20 cellular contexts compared by ENCODE assay signal in genomic region chr2:66457545-66457944, GRCh38. TPM values are rescaled to one million over a fixed set of nuclear protein-coding genes. Genes with fewer than 3 reads are reported as not detected.
DNase-seq lines count a peak whose midpoint lies in the region; ATAC-seq and TF ChIP-seq lines count a peak whose summit lies in the region.
"Had no signal": no experiment of that assay in that cellular context is flagged by ENCODE, and none has a peak within 500 bp of the region (broad histone marks: within the 10 kb centered on the region; RNA-seq: fewer than 3 reads in every experiment).

No MANE protein-coding gene starts in this region.

- peaks cover 15% of the 10 kb centered on the region for H3K27me3 Mint-ChIP-seq in H9 (ENCODE audit: low read depth)
- H3K27me3 Mint-ChIP-seq in effector memory CD8-positive, alpha-beta T cell, result no peaks in the 10 kb centered on the region

- no peak for TF ChIP-seq EP300 in sigmoid colon (IDR thresholded peaks at IDR 0.05)

- no peak overlapping the region for H3K4ac ChIP-seq in H9 (ENCODE audit: low read depth, low read length)

- H3K27ac ChIP-seq in H9 (ENCODE audit: insufficient read length, low read depth, low read length), result no peak overlapping the region
- H3K27ac ChIP-seq in sigmoid colon, result peak overlapping the region in 3 of 4 donors; percentile 37 to 99 (median 97)
- H3K27ac ChIP-seq: BLaER1 had no signal

- no peaks in the 10 kb centered on the region for H3K23me2 ChIP-seq in H9 (ENCODE audit: insufficient read length, low read depth, low read length, poor library complexity, severe bottlenecking)

- no peak overlapping the region for H2BK15ac ChIP-seq in H9 (ENCODE audit: low read depth, low read length)

- no peak overlapping the region for H2BK120ac ChIP-seq in H9 (ENCODE audit: low read depth, low read length, poor library complexity, severe bottlenecking)

- no peak for TF ChIP-seq POLR2A in sigmoid colon (IDR thresholded peaks at IDR 0.05)

- no peak overlapping the region for H2AK5ac ChIP-seq in H9 (ENCODE audit: insufficient read length, low read length)

- no peaks in the 10 kb centered on the region for H3K9me3 ChIP-seq in H9 (ENCODE audit: control insufficient read depth, low read depth, low read length)
- H3K9me3 ChIP-seq in sigmoid colon, result no peaks in the 10 kb centered on the region
- H3K9me3 ChIP-seq: BLaER1, SK-N-SH had no signal

- no peak overlapping the region for H3K23ac ChIP-seq in H9 (ENCODE audit: insufficient read length, low read depth, low read length)

- peaks cover 0 to 54% (median 6%) of the 10 kb centered on the region in 4 donors for H3K36me3 ChIP-seq in sigmoid colon
- H3K36me3 ChIP-seq: BLaER1 had no signal

- H3K27ac Mint-ChIP-seq in H9, result no peak overlapping the region
- H3K27ac Mint-ChIP-seq in effector memory CD8-positive, alpha-beta T cell, result no peak overlapping the region
- H3K27ac Mint-ChIP-seq: CD4-positive, alpha-beta memory T cell had no signal

- no peak overlapping the region for H3K4me2 ChIP-seq in H9 (ENCODE audit: insufficient read depth, insufficient read length, low read length)
- H3K4me2 ChIP-seq: BLaER1, SK-N-SH had no signal

- H3K27me3 ChIP-seq in H9 (ENCODE audit: insufficient read depth, low read length) (no peaks in the 10 kb centered on the region), sigmoid colon (no peaks in the 10 kb centered on the region)
- H3K27me3 ChIP-seq: BLaER1 had no signal

- H4K91ac ChIP-seq in H9 (ENCODE audit: insufficient read length, low read depth, low read length), result no peak overlapping the region

- H3K18ac ChIP-seq in H9 (ENCODE audit: insufficient read length, low read depth, low read length), result no peak overlapping the region

- H3K4me3 Mint-ChIP-seq in H9, result no peak overlapping the region
- H3K4me3 Mint-ChIP-seq in effector memory CD8-positive, alpha-beta T cell, result no peak overlapping the region
- H3K4me3 Mint-ChIP-seq: CD4-positive, alpha-beta memory T cell had no signal

- no peaks in the 10 kb centered on the region for H3K79me1 ChIP-seq in H9 (ENCODE audit: insufficient read depth, low read depth, low read length, poor library complexity, severe bottlenecking)

- H4K20me1 ChIP-seq in H9 (ENCODE audit: control insufficient read depth, insufficient read depth, insufficient read length), result peaks cover 3% of the 10 kb centered on the region
- H4K20me1 ChIP-seq: BLaER1 had no signal

- H4K5ac ChIP-seq in H9 (ENCODE audit: insufficient read length, low read depth, low read length), result no peak overlapping the region

- no peaks in the 10 kb centered on the region for H3K79me2 ChIP-seq in H9 (ENCODE audit: insufficient read depth, low read length)

- WGBS in H9 (ENCODE audit: extremely low coverage, insufficient read length, low lambda C conversion rate), result no CpG with 5 or more reads among the region's 6 CpGs
- WGBS in sigmoid colon, 2 donors, result 74 to 83% methylated on average over 6 of the region's 6 CpGs

- H3T11ph ChIP-seq in H9 (ENCODE audit: low read length), result no peak overlapping the region

- no peak overlapping the region for H4K8ac ChIP-seq in H9 (replicated peaks; ENCODE audit: insufficient read length, low read depth, low read length)

- H3K4me1 Mint-ChIP-seq in H9, result no peaks in the 10 kb centered on the region
- H3K4me1 Mint-ChIP-seq in effector memory CD8-positive, alpha-beta T cell (ENCODE audit: low read depth in 2 of 2), result no peaks in the 10 kb centered on the region
- H3K4me1 Mint-ChIP-seq: CD4-positive, alpha-beta memory T cell had no signal

- H3K56ac ChIP-seq in H9 (ENCODE audit: insufficient read length, low read depth, low read length), result no peak overlapping the region

- no peak overlapping the region for H3K4me3 ChIP-seq in sigmoid colon
- H3K4me3 ChIP-seq: BLaER1, GM12878 had no signal

- H2BK12ac ChIP-seq in H9 (ENCODE audit: insufficient read length, low read depth, low read length), result no peak overlapping the region

- no peak overlapping the region for H2BK5ac ChIP-seq in H9 (ENCODE audit: insufficient read length, low read length)

- no peak overlapping the region for H2AFZ ChIP-seq in H9 (ENCODE audit: low read length)

- TF ChIP-seq CTCF in H9 (conservative IDR thresholded peaks at IDR 0.05) (no peak), sigmoid colon (IDR thresholded peaks at IDR 0.05) (no peak)

- no peaks in the 10 kb centered on the region for H3K36me3 Mint-ChIP-seq in H9 (ENCODE audit: insufficient read depth in 1 of 3, low read depth in 3 of 3)
- no peaks in the 10 kb centered on the region for H3K36me3 Mint-ChIP-seq in effector memory CD8-positive, alpha-beta T cell (ENCODE audit: insufficient read depth)
- H3K36me3 Mint-ChIP-seq: CD4-positive, alpha-beta memory T cell had no signal

- no peaks in the 10 kb centered on the region for H3K4me1 ChIP-seq in H9 (ENCODE audit: insufficient read depth, low read length)
- peaks cover 0 to 100% (median 92%) of the 10 kb centered on the region in 4 donors for H3K4me1 ChIP-seq in sigmoid colon
- H3K4me1 ChIP-seq: BLaER1 had no signal

- no peak overlapping the region for H3K14ac ChIP-seq in H9 (ENCODE audit: insufficient read depth, low read length)

- no peak for DNase-seq in H9
- DNase-seq in NCI-H187 treated with DMSO at 0.1 percent for 48 hours (lab: John Stamatoyannopoulos, UW), result peak; percentile 60
- peak; percentile 4 for DNase-seq in NCI-H748 treated with DMSO at 0.1 percent for 48 hours (lab: John Stamatoyannopoulos, UW)
- no peak for DNase-seq in sigmoid colon
- no peak for DNase-seq in effector memory CD8-positive, alpha-beta T cell
- no peak for DNase-seq in NCI-H2171 treated with DMSO at 0.1 percent for 48 hours (lab: John Stamatoyannopoulos, UW)
- DNase-seq: Calu3; CD4-positive, alpha-beta memory T cell; GOT3; KBM-7; NCI-H146; NCI-H2081 treated with DMSO at 0.1 percent for 48 hours; NCI-H226; NCI-H526 treated with DMSO at 0.1 percent for 48 hours; OCI-M1; Right ventricle myocardium superior; SK-N-SH had no signal

- peak overlapping the region; percentile 13 for H3K9ac ChIP-seq in H9 (ENCODE audit: extremely low read depth, insufficient read length, low read length)
- H3K9ac ChIP-seq: BLaER1, SK-N-SH had no signal

- no peaks in the 10 kb centered on the region for H3K9me3 Mint-ChIP-seq in H9
- H3K9me3 Mint-ChIP-seq in effector memory CD8-positive, alpha-beta T cell, result peaks cover 4 to 16% of the 10 kb centered on the region in 2 donors

- intact Hi-C loops in sigmoid colon (cut with DNase I), result no loop called here

- H2BK20ac ChIP-seq in H9 (ENCODE audit: low read depth, low read length, poor library complexity, severe bottlenecking), result no peak overlapping the region

- ATAC-seq in GM18511 (IDR thresholded peaks at IDR 0.05; ENCODE audit: unreplicated experiment), result no peak
- ATAC-seq in effector memory CD8-positive, alpha-beta T cell (replicated peaks), result no peak
- ATAC-seq: GM12878 had no signal

RNA-seq across cellular contexts. Expression of gene MEIS1, which starts 22.6 kb away (rescaled TPM):
- total RNA-seq in H9 (2021) (0.31 and 0.66 TPM in 2 replicates), sigmoid colon (100 to 1,000 TPM; 108 to 144 (median 128) TPM)
- polyA plus RNA-seq in sigmoid colon, result 10 to 100 TPM in 1 of 3 donors, 1 to 10 TPM in 2; 2.8 to 14.2 (median 7.8) TPM
- total RNA-seq: CD4-positive, alpha-beta memory T cell had no signal
- polyA plus RNA-seq: CD4-positive, alpha-beta memory T cell had no signal

Comparison
In these comparisons a context has a peak if more than half of its experiments do, and no peak if none do; other contexts are left out.
1. DNase-seq: peak in NCI-H187 treated with DMSO at 0.1 percent for 48 hours (single experiment) and NCI-H748 treated with DMSO at 0.1 percent for 48 hours (single experiment); none in H9 (single experiment), sigmoid colon (single experiment), effector memory CD8-positive, alpha-beta T cell (0 of 3) and NCI-H2171 treated with DMSO at 0.1 percent for 48 hours (single experiment).
2. RNA of gene MEIS1, which starts 22.6 kb away (total RNA-seq): 108 to 144 TPM in sigmoid colon; 0.31 to 0.66 TPM in H9; every median in the first group is over 10 times any median in the second.